In the genomic region with DNA sequence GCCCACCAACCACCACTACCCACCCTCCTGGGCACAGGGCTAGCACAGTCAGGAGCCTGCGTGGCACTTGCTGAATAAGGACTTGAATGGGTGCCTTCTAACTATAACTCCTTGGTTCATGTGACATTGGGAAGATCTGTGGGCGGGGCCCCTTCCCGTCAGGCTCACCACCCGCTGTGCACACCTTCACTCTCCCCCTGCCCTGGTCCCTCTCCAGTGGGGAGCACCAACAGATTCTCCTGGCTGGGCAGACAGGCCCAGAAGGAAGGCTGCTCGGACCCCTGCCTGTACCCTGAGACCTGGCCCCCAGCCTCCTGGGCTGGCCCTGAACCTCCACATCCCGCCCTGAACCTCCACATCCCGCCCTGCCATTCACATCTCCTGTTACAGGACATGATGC, we compare ENCODE assay signal across 30 cellular contexts. TPM values are rescaled to one million over a fixed set of nuclear protein-coding genes. Genes with fewer than 3 reads are reported as not detected.
"Had no signal": no experiment of that assay in that cellular context is flagged by ENCODE, and none has a peak within 500 bp of the region (broad histone marks: within the 10 kb centered on the region; RNA-seq: fewer than 3 reads in every experiment).

No MANE protein-coding gene starts in this region.

- H3K9me3 Mint-ChIP-seq: nephron progenitor cell had no signal

- H3K4me2 ChIP-seq: smooth muscle cell had no signal

- H3K27ac ChIP-seq: body of pancreas, coronary artery, dorsolateral prefrontal cortex, gastrocnemius medialis, left ventricle myocardium inferior, pancreas, prostate gland, stomach, thyroid gland, upper lobe of left lung, vagina, VCaP had no signal

- H3K36me3 ChIP-seq: gastrocnemius medialis, left ventricle myocardium inferior, pancreas, prostate gland, stomach, thyroid gland, upper lobe of left lung, vagina had no signal

- H3K4me3 Mint-ChIP-seq: activated naive CD8-positive, alpha-beta T cell; nephron progenitor cell had no signal

- FAIRE-seq: pancreas, TTC549 had no signal

- H3K36me3 Mint-ChIP-seq: activated naive CD8-positive, alpha-beta T cell had no signal

- DNase-seq: activated CD4-positive, alpha-beta T cell treated with anti-CD3 and anti-CD28 coated beads for 4 hours; activated CD4-positive, alpha-beta T cell treated with anti-CD3 and anti-CD28 coated beads, Interleukin-2, amount 50 U/mL, for 48 hours; activated CD8-positive, alpha-beta memory T cell treated with anti-CD3 and anti-CD28 coated beads for 24 hours; activated effector memory CD4-positive, alpha-beta T cell treated with Interleukin-2 at 50 U/mL for 16 hours; activated naive CD4-positive, alpha-beta T cell treated with Interleukin-2 at 50 U/mL for 16 hours; anterior cingulate cortex; body of pancreas; dorsolateral prefrontal cortex; effector memory CD4-positive, alpha-beta T cell; gastrocnemius medialis; glutamatergic neuron; islet precursor cell; left ventricle myocardium inferior; mucosa of descending colon; nephron progenitor cell; retina; stimulated activated CD4-positive, alpha-beta T cell treated with anti-CD3 and anti-CD28 coated beads, Interleukin-1b, Interleukin-23, amount 100 ng/mL, for 48 hours; stomach; T-helper 9 cell; thyroid gland; upper lobe of left lung had no signal

- H3K27ac Mint-ChIP-seq: activated naive CD8-positive, alpha-beta T cell; nephron progenitor cell had no signal

- H3K4me1 ChIP-seq: gastrocnemius medialis, thyroid gland, vagina had no signal

- H3K9me3 ChIP-seq: body of pancreas, gastrocnemius medialis, left ventricle myocardium inferior, mucosa of descending colon, pancreas, prostate gland, stomach, thyroid gland, upper lobe of left lung, vagina had no signal

- H3K27me3 ChIP-seq: body of pancreas, dorsolateral prefrontal cortex, gastrocnemius medialis, pancreas, thyroid gland, upper lobe of left lung, vagina had no signal

- H3K4me3 ChIP-seq: body of pancreas, coronary artery, dorsolateral prefrontal cortex, gastrocnemius medialis, left ventricle myocardium inferior, mucosa of descending colon, pancreas, prostate gland, smooth muscle cell, stomach, thyroid gland, upper lobe of left lung, vagina had no signal

- ATAC-seq: body of pancreas, gastrocnemius medialis, mucosa of descending colon, pancreas had no signal

RNA-seq across cellular contexts. Expression of a gene that starts 33.4 kb away (rescaled TPM):
- total RNA-seq: myocyte, smooth muscle cell had no signal
- polyA plus RNA-seq: smooth muscle cell had no signal
